8 cellular contexts compared by ENCODE assay signal in the genomic region with DNA sequence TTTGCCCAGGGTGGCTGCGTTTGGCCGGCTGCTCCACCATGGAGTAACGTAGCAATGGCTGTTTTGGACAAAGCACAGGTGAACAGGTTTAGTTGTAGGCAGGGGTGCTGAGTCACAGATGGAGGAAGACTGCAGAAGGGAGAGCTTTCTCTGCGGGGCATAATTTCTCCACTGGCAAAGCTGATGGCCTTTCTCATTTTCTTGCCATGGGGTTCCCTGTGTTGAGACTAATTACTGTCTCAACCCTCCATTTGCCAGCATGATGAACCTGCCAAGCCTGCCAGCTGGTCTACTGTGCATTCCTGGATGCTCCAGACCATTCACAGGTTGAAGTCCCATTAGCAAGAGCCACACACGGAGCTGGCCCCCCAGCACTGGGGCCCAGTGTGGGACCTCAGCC.
"Had no signal": no experiment of that assay in that cellular context is flagged by ENCODE, and none has a peak within 500 bp of the region (broad histone marks: within the 10 kb centered on the region; RNA-seq: fewer than 3 reads in every experiment).

No MANE protein-coding gene starts in this region.

- H3K9ac ChIP-seq: GM23248 had no signal

- H3K27ac ChIP-seq: GM23248 had no signal

- DNase-seq: GM23248, GOT3, H7, HFFc6, IMR-90 had no signal

- ATAC-seq: HCT116, K562 had no signal

- H3K4me3 ChIP-seq: GM23248, HAP-1, K562 had no signal

- H3K9me3 ChIP-seq: HAP-1 had no signal

- H3K36me3 ChIP-seq: HAP-1 had no signal

- H3K4me1 ChIP-seq: HAP-1 had no signal

- H2AFZ ChIP-seq: GM23248 had no signal
